Comparison of ENCODE assay signal across 12 cellular contexts in genomic region chr14:32350020-32350419, GRCh38. TPM values are rescaled to one million over a fixed set of nuclear protein-coding genes. Genes with fewer than 3 reads are reported as not detected.
A peak's percentile ranks its signal among the peaks of the same experiment; 100 is the strongest.
DNase-seq lines count a peak whose midpoint lies in the region; ATAC-seq and TF ChIP-seq lines count a peak whose summit lies in the region.
"Had no signal": no experiment of that assay in that cellular context is flagged by ENCODE, and none has a peak within 500 bp of the region (broad histone marks: within the 10 kb centered on the region; RNA-seq: fewer than 3 reads in every experiment).

No MANE protein-coding gene starts in this region.

- POLR2A ChIA-PET in CD4-positive, alpha-beta T cell (lab: Charles Lee): no interaction called here

- H3K9me3 ChIP-seq in CD4-positive, alpha-beta T cell (ENCODE audit: control insufficient read depth, low read length): no peaks in the 10 kb centered on the region
- H3K9me3 ChIP-seq: Peyer's patch had no signal

- ATAC-seq in activated T-cell treated with anti-CD3 and anti-CD28 coated beads, Interleukin-2, amount 50 U/mL, for 72 hours (replicated peaks in 1 of 2): peak; percentile 39 to 55
- ATAC-seq in HG02588 (IDR thresholded peaks at IDR 0.05; ENCODE audit: unreplicated experiment): peak; percentile 96
- peak; percentile 99 for ATAC-seq in HG03378 (IDR thresholded peaks at IDR 0.05; ENCODE audit: unreplicated experiment)
- ATAC-seq in stimulated activated memory B cell treated with anti-CD40 and anti-IgM and Interleukin-4, amounts not matched to agents 10 μg/mL and 1 μg/mL and 100 μg/mL, for 72 hours: peak; percentile 91
- no peak for ATAC-seq in CD4-positive, alpha-beta T cell (ENCODE audit: poor library complexity)

- no peak for DNase-seq in activated T-cell treated with anti-CD3 and anti-CD28 coated beads, Interleukin-2, amount 50 U/mL, for 72 hours
- no peak for DNase-seq in activated T-cell treated with anti-CD3 and anti-CD28 coated beads, Interleukin-2, amount 50 U/mL, for 48 hours
- DNase-seq in CD4-positive, alpha-beta T cell: no peak
- DNase-seq in SKM-1 (lab: John Stamatoyannopoulos, UW; ENCODE audit: unreplicated experiment) (no peak), NCI-H446 treated with DMSO at 0.1 percent for 48 hours (lab: John Stamatoyannopoulos, UW) (no peak)
- DNase-seq: activated naive CD4-positive, alpha-beta T cell treated with anti-CD3 and anti-CD28 coated beads, Interleukin-2, amount 10 ng/mL, durations not matched to agents 7 days and 5 days; NCI-H187 treated with DMSO at 0.1 percent for 48 hours; Peyer's patch had no signal

- H3K27me3 ChIP-seq in CD4-positive, alpha-beta T cell (ENCODE audit: control insufficient read depth, insufficient read depth, low read length): no peaks in the 10 kb centered on the region
- H3K27me3 ChIP-seq: Peyer's patch had no signal

- intact Hi-C loops in CD4-positive, alpha-beta T cell (cut with DNase I, micrococcal nuclease): no loop called here

- H3K27ac ChIP-seq in CD4-positive, alpha-beta T cell (ENCODE audit: low read depth, low read length): no peak overlapping the region
- H3K27ac ChIP-seq: Peyer's patch had no signal

- TF ChIP-seq CTCF in CD4-positive, alpha-beta T cell (IDR thresholded peaks at IDR 0.05): no peak

- CTCF ChIA-PET in CD4-positive, alpha-beta T cell (lab: Charles Lee): no interaction called here

- peaks cover 5% of the 10 kb centered on the region for H3K27me3 Mint-ChIP-seq in activated T-cell treated with anti-CD3 and anti-CD28 coated beads, Interleukin-2, amount 50 U/mL, for 72 hours (ENCODE audit: low read depth)
- H3K27me3 Mint-ChIP-seq in stimulated activated memory B cell treated with anti-CD40 and anti-IgM and Interleukin-4, amounts not matched to agents 10 μg/mL and 1 μg/mL and 100 μg/mL, for 72 hours: no peaks in the 10 kb centered on the region
- no peaks in the 10 kb centered on the region for H3K27me3 Mint-ChIP-seq in CD4-positive, alpha-beta T cell
- H3K27me3 Mint-ChIP-seq: activated naive CD4-positive, alpha-beta T cell treated with anti-CD3 and anti-CD28 coated beads, Interleukin-2, amount 10 ng/mL, durations not matched to agents 7 days and 5 days; dendritic cell treated with granulocyte-macrophage colony-stimulating factor and Interleukin-4, amounts not matched to agents 40 ng/mL and 50 ng/mL, for 4 days had no signal

- no peaks in the 10 kb centered on the region for H3K9me3 Mint-ChIP-seq in activated T-cell treated with anti-CD3 and anti-CD28 coated beads, Interleukin-2, amount 50 U/mL, for 72 hours
- H3K9me3 Mint-ChIP-seq in stimulated activated memory B cell treated with anti-CD40 and anti-IgM and Interleukin-4, amounts not matched to agents 10 μg/mL and 1 μg/mL and 100 μg/mL, for 72 hours: no peaks in the 10 kb centered on the region
- no peaks in the 10 kb centered on the region for H3K9me3 Mint-ChIP-seq in CD4-positive, alpha-beta T cell
- H3K9me3 Mint-ChIP-seq: activated naive CD4-positive, alpha-beta T cell treated with anti-CD3 and anti-CD28 coated beads, Interleukin-2, amount 10 ng/mL, durations not matched to agents 7 days and 5 days; dendritic cell treated with granulocyte-macrophage colony-stimulating factor and Interleukin-4, amounts not matched to agents 40 ng/mL and 50 ng/mL, for 4 days had no signal

- no peak overlapping the region for H3K4me3 Mint-ChIP-seq in activated T-cell treated with anti-CD3 and anti-CD28 coated beads, Interleukin-2, amount 50 U/mL, for 72 hours
- H3K4me3 Mint-ChIP-seq in stimulated activated memory B cell treated with anti-CD40 and anti-IgM and Interleukin-4, amounts not matched to agents 10 μg/mL and 1 μg/mL and 100 μg/mL, for 72 hours: no peak overlapping the region
- H3K4me3 Mint-ChIP-seq in CD4-positive, alpha-beta T cell: no peak overlapping the region
- H3K4me3 Mint-ChIP-seq: activated naive CD4-positive, alpha-beta T cell treated with anti-CD3 and anti-CD28 coated beads, Interleukin-2, amount 10 ng/mL, durations not matched to agents 7 days and 5 days; dendritic cell treated with granulocyte-macrophage colony-stimulating factor and Interleukin-4, amounts not matched to agents 40 ng/mL and 50 ng/mL, for 4 days had no signal

- no peak overlapping the region for H3K27ac Mint-ChIP-seq in activated T-cell treated with anti-CD3 and anti-CD28 coated beads, Interleukin-2, amount 50 U/mL, for 72 hours
- no peak overlapping the region for H3K27ac Mint-ChIP-seq in stimulated activated memory B cell treated with anti-CD40 and anti-IgM and Interleukin-4, amounts not matched to agents 10 μg/mL and 1 μg/mL and 100 μg/mL, for 72 hours
- no peak overlapping the region for H3K27ac Mint-ChIP-seq in CD4-positive, alpha-beta T cell
- H3K27ac Mint-ChIP-seq: activated naive CD4-positive, alpha-beta T cell treated with anti-CD3 and anti-CD28 coated beads, Interleukin-2, amount 10 ng/mL, durations not matched to agents 7 days and 5 days; dendritic cell treated with granulocyte-macrophage colony-stimulating factor and Interleukin-4, amounts not matched to agents 40 ng/mL and 50 ng/mL, for 4 days had no signal

- H3K36me3 Mint-ChIP-seq in activated T-cell treated with anti-CD3 and anti-CD28 coated beads, Interleukin-2, amount 50 U/mL, for 72 hours (ENCODE audit: insufficient read depth in 2 of 2): peaks cover 0 to 3% of the 10 kb centered on the region in 2 donors
- no peaks in the 10 kb centered on the region for H3K36me3 Mint-ChIP-seq in stimulated activated memory B cell treated with anti-CD40 and anti-IgM and Interleukin-4, amounts not matched to agents 10 μg/mL and 1 μg/mL and 100 μg/mL, for 72 hours
- no peaks in the 10 kb centered on the region for H3K36me3 Mint-ChIP-seq in CD4-positive, alpha-beta T cell (ENCODE audit: low read depth)
- H3K36me3 Mint-ChIP-seq: activated naive CD4-positive, alpha-beta T cell treated with anti-CD3 and anti-CD28 coated beads, Interleukin-2, amount 10 ng/mL, durations not matched to agents 7 days and 5 days had no signal

- H3K4me1 Mint-ChIP-seq in activated T-cell treated with anti-CD3 and anti-CD28 coated beads, Interleukin-2, amount 50 U/mL, for 72 hours (ENCODE audit: low read depth): no peaks in the 10 kb centered on the region
- H3K4me1 Mint-ChIP-seq in stimulated activated memory B cell treated with anti-CD40 and anti-IgM and Interleukin-4, amounts not matched to agents 10 μg/mL and 1 μg/mL and 100 μg/mL, for 72 hours: peaks cover 10% of the 10 kb centered on the region
- no peaks in the 10 kb centered on the region for H3K4me1 Mint-ChIP-seq in CD4-positive, alpha-beta T cell (ENCODE audit: low read depth)

RNA-seq across cellular contexts. Expression of gene AKAP6, which starts 20.9 kb away (rescaled TPM):
- total RNA-seq in activated T-cell treated with anti-CD3 and anti-CD28 coated beads, Interleukin-2, amount 50 U/mL, for 72 hours: 1 to 10 TPM; 3.6 to 3.9 TPM
- 1 to 10 TPM; 1.2 to 2.0 TPM for total RNA-seq in CD4-positive, alpha-beta T cell
